Comparison of ENCODE assay signal across 1 cellular context in genomic region chr2:241901018-241901380, GRCh38.
TF ChIP-seq lines count a peak whose summit lies in the region.

No MANE protein-coding gene starts in this region.

TF ChIP-seq in HepG2, 621 proteins besides CTCF, POLR2A, EP300 and RAD21:
- TF ChIP-seq PCBP1 (IDR thresholded peaks at IDR 0.05; ENCODE audit: borderline replicate concordance, low read depth, low read length) (no peak), ZKSCAN8 (CRISPR knock-in tag; IDR thresholded peaks at IDR 0.05; ENCODE audit: borderline replicate concordance) (no peak)
- TF ChIP-seq, protein P1, sequence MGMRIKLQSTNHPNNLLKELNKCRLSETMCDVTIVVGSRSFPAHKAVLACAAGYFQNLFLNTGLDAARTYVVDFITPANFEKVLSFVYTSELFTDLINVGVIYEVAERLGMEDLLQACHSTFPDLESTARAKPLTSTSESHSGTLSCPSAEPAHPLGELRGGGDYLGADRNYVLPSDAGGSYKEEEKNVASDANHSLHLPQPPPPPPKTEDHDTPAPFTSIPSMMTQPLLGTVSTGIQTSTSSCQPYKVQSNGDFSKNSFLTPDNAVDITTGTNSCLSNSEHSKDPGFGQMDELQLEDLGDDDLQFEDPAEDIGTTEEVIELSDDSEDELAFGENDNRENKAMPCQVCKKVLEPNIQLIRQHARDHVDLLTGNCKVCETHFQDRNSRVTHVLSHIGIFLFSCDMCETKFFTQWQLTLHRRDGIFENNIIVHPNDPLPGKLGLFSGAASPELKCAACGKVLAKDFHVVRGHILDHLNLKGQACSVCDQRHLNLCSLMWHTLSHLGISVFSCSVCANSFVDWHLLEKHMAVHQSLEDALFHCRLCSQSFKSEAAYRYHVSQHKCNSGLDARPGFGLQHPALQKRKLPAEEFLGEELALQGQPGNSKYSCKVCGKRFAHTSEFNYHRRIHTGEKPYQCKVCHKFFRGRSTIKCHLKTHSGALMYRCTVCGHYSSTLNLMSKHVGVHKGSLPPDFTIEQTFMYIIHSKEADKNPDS (CRISPR knock-in tag; IDR thresholded peaks at IDR 0.05): no peak
TF ChIP-seq in HepG2: peak in this region for 0.
